In genomic region chr10:6418613-6419216, GRCh38 we compare ENCODE assay signal across 16 cellular contexts.
A peak's percentile ranks its signal among the peaks of the same experiment; 100 is the strongest.
DNase-seq lines count a peak whose midpoint lies in the region; ATAC-seq and TF ChIP-seq lines count a peak whose summit lies in the region.
"Had no signal": no experiment of that assay in that cellular context is flagged by ENCODE, and none has a peak within 500 bp of the region (broad histone marks: within the 10 kb centered on the region; RNA-seq: fewer than 3 reads in every experiment).

No MANE protein-coding gene starts in this region.

- no peak overlapping the region for H2BK20ac ChIP-seq in IMR-90 (ENCODE audit: low read depth, low read length)

- H3K14ac ChIP-seq in IMR-90 (replicated peaks; ENCODE audit: low read depth, low read length): no peak overlapping the region

- H3K9ac ChIP-seq in IMR-90 (ENCODE audit: low read depth, low read length) (no peak overlapping the region), neural cell (ENCODE audit: low read length) (no peak overlapping the region)
- H3K9ac ChIP-seq: BLaER1 treated with 17β-estradiol and CSF1 and Interleukin-3, amounts not matched to agents 10 nM and 100 nM had no signal

- ATAC-seq in IMR-90 (ENCODE audit: low read depth): no peak
- ATAC-seq: CD8-positive, alpha-beta T cell had no signal

- no peaks in the 10 kb centered on the region for H3K9me2 ChIP-seq in neural cell (ENCODE audit: insufficient read depth, low read length)

- TF ChIP-seq POLR2A in IMR-90 (IDR thresholded peaks at IDR 0.05; ENCODE audit: low read depth, low read length): no peak

- TF ChIP-seq RAD21 in IMR-90 (IDR thresholded peaks at IDR 0.05; ENCODE audit: low read length) (no peak), neural cell (conservative IDR thresholded peaks at IDR 0.05) (no peak)

- CTCF ChIA-PET in HEK293 (lab: Yijun Ruan, JAX): interaction anchor here (0.6 to 5.1 kb wide), 4 partner anchors 249 to 998 kb away, joined by 3 to 27 read pairs (median 25); no protein-coding TSS in a partner anchor
- CTCF ChIA-PET in IMR-90 (lab: Yijun Ruan, JAX): no interaction called here

- H3K23ac ChIP-seq in IMR-90 (ENCODE audit: low read depth, low read length): no peak overlapping the region

- H3K27ac ChIP-seq in HEK293 (ENCODE audit: extremely low read depth, low read depth, low read length) (no peak overlapping the region), IMR-90 (ENCODE audit: insufficient read depth, low read length) (no peak overlapping the region), neural cell (ENCODE audit: low read length) (no peak overlapping the region)
- H3K27ac ChIP-seq: 22Rv1; A549; BLaER1 treated with 17β-estradiol and CSF1 and Interleukin-3, amounts not matched to agents 10 nM and 100 nM; C4-2B had no signal

- no peak overlapping the region for H2AK5ac ChIP-seq in IMR-90 (ENCODE audit: low read depth, low read length)

- DNase-seq in IMR-90: no peak
- no peak for DNase-seq in KG1 (lab: John Stamatoyannopoulos, UW)
- DNase-seq in NCI-H345 treated with DMSO at 0.1 percent for 48 hours (lab: John Stamatoyannopoulos, UW; ENCODE audit: unreplicated experiment): no peak
- DNase-seq: AML-193; Calu3; CD4-positive, alpha-beta T cell; CD8-positive, alpha-beta T cell; DMS79 treated with DMSO at 0.1 percent for 48 hours; GF-D8 had no signal

- intact Hi-C loops in IMR-90 (cut with micrococcal nuclease): loop anchor here (5.0 to 10.0 kb wide), 3 partner anchors 846 to 1266 kb away; no protein-coding TSS in a partner anchor

- H3K4me3 ChIP-seq in HEK293 (ENCODE audit: low read depth, low read length) (no peak overlapping the region), IMR-90 (ENCODE audit: insufficient read depth, low read depth, low read length) (no peak overlapping the region), neural cell (ENCODE audit: low read length) (no peak overlapping the region)
- H3K4me3 ChIP-seq: A549; BLaER1 treated with 17β-estradiol and CSF1 and Interleukin-3, amounts not matched to agents 10 nM and 100 nM had no signal

- H3K4me2 ChIP-seq in IMR-90 (ENCODE audit: low read depth, low read length) (no peak overlapping the region), neural cell (ENCODE audit: low read length) (no peak overlapping the region)
- H3K4me2 ChIP-seq: A549; BLaER1 treated with 17β-estradiol and CSF1 and Interleukin-3, amounts not matched to agents 10 nM and 100 nM had no signal

- dilution Hi-C loops in IMR-90 (cut with HindIII; ENCODE audit: low sequenced_read_pairs, unreplicated experiment): no loop called here

- no peak overlapping the region for H3K56ac ChIP-seq in IMR-90 (ENCODE audit: extremely low read depth, insufficient read depth, low read length)

- H3K18ac ChIP-seq in IMR-90 (ENCODE audit: low read depth, low read length): no peak overlapping the region

- H3K79me1 ChIP-seq in IMR-90 (ENCODE audit: low read depth in 1 of 2, low read length in 2 of 2): no peaks in the 10 kb centered on the region

- H3K36me3 ChIP-seq in HEK293 (ENCODE audit: control insufficient read depth in 2 of 2, insufficient read depth in 1 of 2, low read length in 2 of 2): no peaks in the 10 kb centered on the region
- no peaks in the 10 kb centered on the region for H3K36me3 ChIP-seq in IMR-90 (ENCODE audit: control insufficient read depth, insufficient read depth, low read length)
- H3K36me3 ChIP-seq in neural cell (ENCODE audit: insufficient read depth, low read length): no peaks in the 10 kb centered on the region
- H3K36me3 ChIP-seq: BLaER1 treated with 17β-estradiol and CSF1 and Interleukin-3, amounts not matched to agents 10 nM and 100 nM had no signal

- H4K5ac ChIP-seq in IMR-90 (ENCODE audit: low read depth, low read length): no peak overlapping the region

- peaks cover 15% of the 10 kb centered on the region for H3K27me3 ChIP-seq in IMR-90 (ENCODE audit: control insufficient read depth, insufficient read depth, low read length)
- H3K27me3 ChIP-seq in neural cell (ENCODE audit: insufficient read depth, low read depth, low read length): no peaks in the 10 kb centered on the region
- H3K27me3 ChIP-seq: BLaER1 treated with 17β-estradiol and CSF1 and Interleukin-3, amounts not matched to agents 10 nM and 100 nM had no signal

- 100% methylated on average over 1 of the region's 2 CpGs; no CpG with 5 or more reads in 1 of the 2 experiments for WGBS in IMR-90 (ENCODE audit: extremely low coverage in 2 of 2, insufficient read length in 1 of 2), 2 experiments

- POLR2A ChIA-PET in HEK293 (lab: Yijun Ruan, JAX) (no interaction called here), IMR-90 (lab: Charles Lee; ENCODE audit: unreplicated experiment) (no interaction called here)

- in situ Hi-C loops in IMR-90 (cut with MboI; ENCODE audit: low sequenced_read_pairs): loop anchor here (10.0 kb wide), 1 partner anchor 996 kb away; the partner anchor contains the start of gene SFMBT2

- no peak for TF ChIP-seq CTCF in HEK293 (tag by site-specific recombination; IDR thresholded peaks at IDR 0.05)
- no peak for TF ChIP-seq CTCF in IMR-90 (conservative IDR thresholded peaks at IDR 0.05; ENCODE audit: low read depth, low read length)
- TF ChIP-seq CTCF in neural cell (IDR thresholded peaks at IDR 0.05; ENCODE audit: poor library complexity, severe bottlenecking): no peak

- no peak overlapping the region for H2BK15ac ChIP-seq in IMR-90 (ENCODE audit: low read depth, low read length)

- H2AK9ac ChIP-seq in IMR-90 (replicated peaks; ENCODE audit: low read depth, low read length, poor library complexity): no peak overlapping the region

- no peak overlapping the region for H2AFZ ChIP-seq in IMR-90 (replicated peaks; ENCODE audit: low read length, poor library complexity)
- H2AFZ ChIP-seq in neural cell (ENCODE audit: low read depth, low read length): no peak overlapping the region

- H3F3A ChIP-seq in neural cell (ENCODE audit: insufficient read depth, low read length, poor library complexity, severe bottlenecking): no peaks in the 10 kb centered on the region

- peak; percentile 94 for TF ChIP-seq EP300 in neural cell (conservative IDR thresholded peaks at IDR 0.05; ENCODE audit: poor library complexity, severe bottlenecking)

- no peak overlapping the region for H2BK120ac ChIP-seq in IMR-90 (ENCODE audit: low read depth, low read length)

- peak overlapping the region; percentile 13 for H2BK5ac ChIP-seq in IMR-90 (ENCODE audit: low read depth, low read length, poor library complexity, severe bottlenecking)

- no peaks in the 10 kb centered on the region for H3K9me1 ChIP-seq in IMR-90 (ENCODE audit: insufficient read depth, low read length)

- H4K91ac ChIP-seq in IMR-90 (ENCODE audit: insufficient read depth, low read depth, low read length): no peak overlapping the region

- H3K4me1 ChIP-seq in HEK293 (ENCODE audit: control insufficient read depth, insufficient read depth, low read length): no peaks in the 10 kb centered on the region
- no peaks in the 10 kb centered on the region for H3K4me1 ChIP-seq in IMR-90 (ENCODE audit: control insufficient read depth, insufficient read depth, low read length)
- H3K4me1 ChIP-seq: A549; BLaER1 treated with 17β-estradiol and CSF1 and Interleukin-3, amounts not matched to agents 10 nM and 100 nM; Caco-2 had no signal

- H4K8ac ChIP-seq in IMR-90 (ENCODE audit: low read depth in 2 of 2, low read length in 2 of 2): no peak overlapping the region

- H3K9me3 ChIP-seq in HEK293 (ENCODE audit: control insufficient read depth, insufficient read depth, low read depth, low read length): no peaks in the 10 kb centered on the region
- H3K9me3 ChIP-seq in IMR-90 (ENCODE audit: control insufficient read depth, insufficient read depth, low read length): no peaks in the 10 kb centered on the region
- H3K9me3 ChIP-seq in neural cell (ENCODE audit: low read length): no peaks in the 10 kb centered on the region
- H3K9me3 ChIP-seq: A549; BLaER1 treated with 17β-estradiol and CSF1 and Interleukin-3, amounts not matched to agents 10 nM and 100 nM; Caco-2 had no signal

- no peaks in the 10 kb centered on the region for H4K20me1 ChIP-seq in IMR-90 (ENCODE audit: insufficient read depth, low read length)
- H4K20me1 ChIP-seq in neural cell (ENCODE audit: insufficient read depth): no peaks in the 10 kb centered on the region
- H4K20me1 ChIP-seq: BLaER1 treated with 17β-estradiol and CSF1 and Interleukin-3, amounts not matched to agents 10 nM and 100 nM had no signal

- H3K4ac ChIP-seq in IMR-90 (ENCODE audit: low read depth, low read length): no peak overlapping the region

- no peaks in the 10 kb centered on the region for H3K79me2 ChIP-seq in neural cell (replicated peaks; ENCODE audit: insufficient read depth, low read length)

- no TSS peak for BruUV-seq in IMR-90 (replicated peaks; lab: Mats Ljungman, UMichigan)

TF ChIP-seq in HEK293, 187 proteins besides CTCF, POLR2A, EP300 and RAD21 (continues in another document):
- peak; percentile 63; the same call in 1 of the 2 replicates for TF ChIP-seq ZNF366 (tag by site-specific recombination; conservative IDR thresholded peaks at IDR 0.05)

TF ChIP-seq in IMR-90, 13 proteins besides CTCF, POLR2A, EP300 and RAD21 (continues in another document):
- no peak for TF ChIP-seq CEBPB (IDR thresholded peaks at IDR 0.05; ENCODE audit: low read depth, low read length)
- no peak for TF ChIP-seq RFX5 (IDR thresholded peaks at IDR 0.05; ENCODE audit: low read depth, low read length)
- no peak for TF ChIP-seq RCOR1 (IDR thresholded peaks at IDR 0.05; ENCODE audit: insufficient replicate concordance, low read length)
- no peak for TF ChIP-seq SMC3 (IDR thresholded peaks at IDR 0.05; ENCODE audit: low read depth, low read length)
- TF ChIP-seq MAZ (IDR thresholded peaks at IDR 0.05; ENCODE audit: borderline replicate concordance, low read depth, low read length): no peak
- TF ChIP-seq MAFK (IDR thresholded peaks at IDR 0.05; ENCODE audit: low read depth, low read length): no peak
- no peak for TF ChIP-seq CHD1 (IDR thresholded peaks at IDR 0.05; ENCODE audit: low read depth, low read length)

TF ChIP-seq in neural cell, 6 proteins besides CTCF, POLR2A, EP300 and RAD21:
- peak; percentile 52 for TF ChIP-seq POLR2AphosphoS5 (IDR thresholded peaks at IDR 0.05)
- TF ChIP-seq MXI1 (conservative IDR thresholded peaks at IDR 0.05; ENCODE audit: poor library complexity, severe bottlenecking): no peak
